In genomic region chr12:115752913-115753726, GRCh38 we compare ENCODE assay signal across 8 cellular contexts.
DNase-seq lines count a peak whose midpoint lies in the region; ATAC-seq and TF ChIP-seq lines count a peak whose summit lies in the region.

No MANE protein-coding gene starts in this region.

- no peaks in the 10 kb centered on the region for H3K79me2 ChIP-seq in PC-9 (ENCODE audit: low read depth)

- CTCF ChIA-PET in IMR-90 (lab: Yijun Ruan, JAX): interaction anchor here (0.5 to 1.6 kb wide), 8 partner anchors 29 to 1149 kb away, joined by 3 to 6 read pairs (median 3); no protein-coding TSS in a partner anchor
- CTCF ChIA-PET in PC-9 (lab: Charles Lee): no interaction called here

- no peak overlapping the region for H3K18ac ChIP-seq in IMR-90 (ENCODE audit: low read depth, low read length)

- H3K36me3 ChIP-seq in IMR-90 (ENCODE audit: control insufficient read depth, insufficient read depth, low read length) (no peaks in the 10 kb centered on the region), PC-9 (ENCODE audit: low read depth) (no peaks in the 10 kb centered on the region)

- no peak overlapping the region for H4K5ac ChIP-seq in IMR-90 (ENCODE audit: low read depth, low read length)

- WGBS in IMR-90 (ENCODE audit: extremely low coverage in 2 of 2, insufficient read length in 1 of 2), 2 experiments: 0% methylated on average over 1 of the region's 5 CpGs; no CpG with 5 or more reads in 1 of the 2 experiments

- POLR2A ChIA-PET in IMR-90 (lab: Charles Lee; ENCODE audit: unreplicated experiment) (no interaction called here), PC-9 (lab: Charles Lee; ENCODE audit: unreplicated experiment) (no interaction called here)

- no peaks in the 10 kb centered on the region for H4K20me1 ChIP-seq in IMR-90 (ENCODE audit: insufficient read depth, low read length)
- H4K20me1 ChIP-seq in PC-9 (ENCODE audit: insufficient read depth): no peaks in the 10 kb centered on the region

- dilution Hi-C loops in IMR-90 (cut with HindIII; ENCODE audit: low sequenced_read_pairs, unreplicated experiment): no loop called here

- H3K27me3 ChIP-seq in IMR-90 (ENCODE audit: control insufficient read depth, insufficient read depth, low read length) (peaks cover 12% of the 10 kb centered on the region), PC-9 (ENCODE audit: insufficient read depth, low read depth) (peaks cover 52% of the 10 kb centered on the region)

- no peaks in the 10 kb centered on the region for H3K79me1 ChIP-seq in IMR-90 (ENCODE audit: low read depth in 1 of 2, low read length in 2 of 2)

- intact Hi-C loops in IMR-90 (cut with micrococcal nuclease): loop anchor here (1.0 to 5.0 kb wide), 8 partner anchors 164 to 1771 kb away; partner anchors contain the start of gene TBX3
- intact Hi-C loops in PC-9 (cut with micrococcal nuclease; ENCODE audit: unreplicated experiment): loop anchor here (1.0 to 2.0 kb wide), 2 partner anchors 1091 to 1772 kb away; no protein-coding TSS in a partner anchor

- no peak overlapping the region for H2BK15ac ChIP-seq in IMR-90 (ENCODE audit: low read depth, low read length)

- no peaks in the 10 kb centered on the region for H3K9me2 ChIP-seq in PC-9 (ENCODE audit: insufficient read depth)

- H3F3A ChIP-seq in PC-9 (ENCODE audit: insufficient read depth, low read depth): no peaks in the 10 kb centered on the region

- no peak overlapping the region for H3K14ac ChIP-seq in IMR-90 (replicated peaks; ENCODE audit: low read depth, low read length)

- TF ChIP-seq POLR2A in IMR-90 (IDR thresholded peaks at IDR 0.05; ENCODE audit: low read depth, low read length): no peak

- peak; percentile 93 for TF ChIP-seq RAD21 in IMR-90 (IDR thresholded peaks at IDR 0.05; ENCODE audit: low read length)

- H4K91ac ChIP-seq in IMR-90 (ENCODE audit: insufficient read depth, low read depth, low read length): no peak overlapping the region

- ATAC-seq in IMR-90 (ENCODE audit: low read depth): peak; percentile 100
- ATAC-seq in GM18498 (IDR thresholded peaks at IDR 0.05; ENCODE audit: unreplicated experiment): no peak
- ATAC-seq in HG02885 (IDR thresholded peaks at IDR 0.05; ENCODE audit: poor library complexity, unreplicated experiment): no peak
- ATAC-seq in HG02870 (IDR thresholded peaks at IDR 0.05; ENCODE audit: unreplicated experiment): no peak

- H3K4me3 ChIP-seq in IMR-90 (ENCODE audit: insufficient read depth, low read depth, low read length): no peak overlapping the region
- no peak overlapping the region for H3K4me3 ChIP-seq in PC-9
- H3K4me3 ChIP-seq in epithelial cell of esophagus (ENCODE audit: low read length): no peak overlapping the region

- DNase-seq in Daoy (ENCODE audit: low read depth) (peak; percentile 64), IMR-90 (peak; percentile 77), PC-9 (no peak), epithelial cell of esophagus (ENCODE audit: low read depth) (peak; percentile 68), midbrain (lab: John Stamatoyannopoulos, UW) (peak; percentile 70)

- H3K9me3 ChIP-seq in IMR-90 (ENCODE audit: control insufficient read depth, insufficient read depth, low read length): no peaks in the 10 kb centered on the region
- H3K9me3 ChIP-seq in PC-9 (ENCODE audit: insufficient read depth, low read depth): no peaks in the 10 kb centered on the region

- H2AFZ ChIP-seq in IMR-90 (replicated peaks; ENCODE audit: low read length, poor library complexity) (no peak overlapping the region), PC-9 (no peak overlapping the region)

- no peak overlapping the region for H3K56ac ChIP-seq in IMR-90 (ENCODE audit: extremely low read depth, insufficient read depth, low read length)

- H3K4me1 ChIP-seq in IMR-90 (ENCODE audit: control insufficient read depth, insufficient read depth, low read length) (no peaks in the 10 kb centered on the region), PC-9 (replicated peaks; ENCODE audit: insufficient read depth) (no peaks in the 10 kb centered on the region)

- H3K4ac ChIP-seq in IMR-90 (ENCODE audit: low read depth, low read length): no peak overlapping the region

- H2AK9ac ChIP-seq in IMR-90 (replicated peaks; ENCODE audit: low read depth, low read length, poor library complexity): no peak overlapping the region

- H2AK5ac ChIP-seq in IMR-90 (ENCODE audit: low read depth, low read length): no peak overlapping the region

- no peak overlapping the region for H3K23ac ChIP-seq in IMR-90 (ENCODE audit: low read depth, low read length)

- H2BK120ac ChIP-seq in IMR-90 (ENCODE audit: low read depth, low read length): no peak overlapping the region

- no peaks in the 10 kb centered on the region for H3K9me1 ChIP-seq in IMR-90 (ENCODE audit: insufficient read depth, low read length)

- in situ Hi-C loops in IMR-90 (cut with MboI; ENCODE audit: low sequenced_read_pairs): loop anchor here (25.0 kb wide), 1 partner anchor 1766 kb away; no protein-coding TSS in a partner anchor

- H3K9ac ChIP-seq in IMR-90 (ENCODE audit: low read depth, low read length): no peak overlapping the region

- H3K27ac ChIP-seq in IMR-90 (ENCODE audit: insufficient read depth, low read length) (no peak overlapping the region), PC-9 (no peak overlapping the region)

- TF ChIP-seq CTCF in IMR-90 (conservative IDR thresholded peaks at IDR 0.05; ENCODE audit: low read depth, low read length) (peak; percentile 81), PC-9 (conservative IDR thresholded peaks at IDR 0.05) (peak; percentile 69), epithelial cell of esophagus (IDR thresholded peaks at IDR 0.05; ENCODE audit: insufficient read depth, low read depth, low read length, missing control alignments) (peak; percentile 68)

- H3K4me2 ChIP-seq in IMR-90 (ENCODE audit: low read depth, low read length) (no peak overlapping the region), PC-9 (no peak overlapping the region)

- H2BK20ac ChIP-seq in IMR-90 (ENCODE audit: low read depth, low read length): no peak overlapping the region

- H2BK5ac ChIP-seq in IMR-90 (ENCODE audit: low read depth, low read length, poor library complexity, severe bottlenecking): no peak overlapping the region

- no peak overlapping the region for H4K8ac ChIP-seq in IMR-90 (ENCODE audit: low read depth in 2 of 2, low read length in 2 of 2)

- no TSS peak for BruUV-seq in IMR-90 (replicated peaks; lab: Mats Ljungman, UMichigan)
- no TSS peak for BruUV-seq in PC-9 (replicated peaks; lab: Mats Ljungman, UMichigan)

TF ChIP-seq in IMR-90, 13 proteins besides CTCF, POLR2A, EP300 and RAD21:
- TF ChIP-seq SMC3 (IDR thresholded peaks at IDR 0.05; ENCODE audit: low read depth, low read length): peak; percentile 94
- no peak for TF ChIP-seq ELK1 (IDR thresholded peaks at IDR 0.05; ENCODE audit: borderline replicate concordance, low read depth, low read length)
- no peak for TF ChIP-seq RCOR1 (IDR thresholded peaks at IDR 0.05; ENCODE audit: insufficient replicate concordance, low read length)
- no peak for TF ChIP-seq RFX5 (IDR thresholded peaks at IDR 0.05; ENCODE audit: low read depth, low read length)

Comparison
In these comparisons a context has a peak if more than half of its experiments do, and no peak if none do; other contexts are left out.
1. DNase-seq: peak in Daoy (single experiment), IMR-90 (single experiment), epithelial cell of esophagus (single experiment) and midbrain (single experiment); none in PC-9 (0 of 2).
2. Peak in every context shown above with its lines, with median percentiles within 50 percentile points of each other: CTCF ChIP-seq.